ENCODE assay signal across 33 cellular contexts in the genomic region with DNA sequence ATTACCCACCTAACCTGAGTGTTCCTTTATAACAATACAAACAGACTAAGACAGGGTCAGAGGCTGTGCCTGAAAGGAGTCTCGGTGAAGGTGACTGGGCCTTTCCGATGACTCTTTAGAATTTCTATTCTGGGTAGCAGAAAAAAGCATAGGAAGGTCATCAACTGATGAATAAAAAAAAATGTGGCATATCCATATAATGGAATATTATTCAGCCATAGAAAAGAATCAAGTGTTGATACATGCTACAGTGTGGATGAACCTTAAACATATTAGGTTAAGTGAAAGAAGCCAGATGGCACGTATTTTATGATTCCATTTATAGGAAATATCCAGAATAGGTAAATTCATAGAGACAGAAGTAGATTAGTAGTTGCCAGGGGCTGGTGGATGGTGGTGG.
DNase-seq lines count a peak whose midpoint lies in the region; ATAC-seq, FAIRE-seq and TF ChIP-seq lines count a peak whose summit lies in the region.
"Had no signal": no experiment of that assay in that cellular context is flagged by ENCODE, and none has a peak within 500 bp of the region (broad histone marks: within the 10 kb centered on the region; RNA-seq: fewer than 3 reads in every experiment).

No MANE protein-coding gene starts in this region.

- peak; percentile 41 for FAIRE-seq in astrocyte (lab: Jason Lieb, UNC)
- FAIRE-seq: A204.1, A549, D721Med had no signal

- H4K20me1 ChIP-seq in SK-N-SH (ENCODE audit: insufficient read depth) (no peaks in the 10 kb centered on the region), astrocyte (ENCODE audit: insufficient read depth, low read length) (no peaks in the 10 kb centered on the region)
- H4K20me1 ChIP-seq: BLaER1; BLaER1 treated with 17β-estradiol and CSF1 and Interleukin-3, amounts not matched to agents 10 nM and 100 nM had no signal

- no peak overlapping the region for H3K4me3 Mint-ChIP-seq in astrocyte (ENCODE audit: unreplicated experiment)
- no peak overlapping the region for H3K4me3 Mint-ChIP-seq in CD4-positive, alpha-beta T cell
- H3K4me3 Mint-ChIP-seq: B cell; CD4-positive, alpha-beta memory T cell; CD4-positive, CD25-positive, alpha-beta regulatory T cell; CD8-positive, alpha-beta memory T cell; CD8-positive, alpha-beta T cell had no signal

- H3K4me1 ChIP-seq in SK-N-SH (ENCODE audit: control insufficient read depth in 1 of 2, insufficient read depth in 2 of 2, low read depth in 1 of 2, low read length in 1 of 2) (peaks cover 0 to under 1% of the 10 kb centered on the region in 2 experiments; a peak in 2 of 4 replicates), HEK293 (ENCODE audit: control insufficient read depth, insufficient read depth, low read length) (peaks cover 15% of the 10 kb centered on the region), astrocyte (ENCODE audit: insufficient read depth, low read length) (no peaks in the 10 kb centered on the region), A673 (ENCODE audit: insufficient read depth, low read length, poor library complexity, severe bottlenecking) (no peaks in the 10 kb centered on the region)
- H3K4me1 ChIP-seq: A549, BE2C, BLaER1 had no signal

- peaks cover 30% of the 10 kb centered on the region for H3K9me3 Mint-ChIP-seq in astrocyte (ENCODE audit: unreplicated experiment)
- peaks cover 2% of the 10 kb centered on the region for H3K9me3 Mint-ChIP-seq in CD4-positive, alpha-beta T cell

- no peaks in the 10 kb centered on the region for H3F3A ChIP-seq in SK-N-SH (replicated peaks; ENCODE audit: insufficient read depth)

- no peak for TF ChIP-seq RAD21 in SK-N-SH (IDR thresholded peaks at IDR 0.05; ENCODE audit: low read length)

- H3K27ac Mint-ChIP-seq in astrocyte (ENCODE audit: unreplicated experiment) = no peak overlapping the region
- H3K27ac Mint-ChIP-seq in CD4-positive, alpha-beta T cell = no peak overlapping the region
- H3K27ac Mint-ChIP-seq: B cell; CD4-positive, alpha-beta memory T cell; CD4-positive, CD25-positive, alpha-beta regulatory T cell; CD8-positive, alpha-beta T cell had no signal

- no peaks in the 10 kb centered on the region for H3K9me2 ChIP-seq in SK-N-SH

- DNase-seq in SK-N-SH (no peak), astrocyte (ENCODE audit: low read depth) (no peak), A673 (ENCODE audit: low spot score) (no peak)
- no peak for DNase-seq in CD4-positive, alpha-beta T cell
- DNase-seq: 8988T; ACHN; AML-193; BE2C; C1 segment of cervical spinal cord; Caco-2; Calu3; CD4-positive, alpha-beta memory T cell; CD4-positive, CD25-positive, alpha-beta regulatory T cell; CD8-positive, alpha-beta memory T cell; CD8-positive, alpha-beta T cell; COR-L47; DMS 273 treated with DMSO at 0.1 percent for 48 hours; DMS153; DMS53; DMS79; DMS79 treated with DMSO at 0.1 percent for 48 hours; DND-41; EL had no signal

- no TSS peak for BruUV-seq in A673 (replicated peaks; lab: Mats Ljungman, UMichigan)

- no peak for TF ChIP-seq CTCF in SK-N-SH (IDR thresholded peaks at IDR 0.05)
- no peak for TF ChIP-seq CTCF in HEK293 (tag by site-specific recombination; IDR thresholded peaks at IDR 0.05)
- no peak for TF ChIP-seq CTCF in astrocyte (IDR thresholded peaks at IDR 0.05; ENCODE audit: insufficient read depth, low read depth, low read length)
- TF ChIP-seq CTCF in CD4-positive, alpha-beta T cell (IDR thresholded peaks at IDR 0.05) = no peak
- TF ChIP-seq CTCF in A673 (conservative IDR thresholded peaks at IDR 0.05; ENCODE audit: low read depth, low read length) = no peak

- H3K9me3 ChIP-seq in SK-N-SH (no peaks in the 10 kb centered on the region), HEK293 (ENCODE audit: control insufficient read depth, insufficient read depth, low read depth, low read length) (no peaks in the 10 kb centered on the region), astrocyte (ENCODE audit: insufficient read depth, low read depth, low read length) (no peaks in the 10 kb centered on the region), A673 (ENCODE audit: low read depth, low read length, poor library complexity, severe bottlenecking) (no peaks in the 10 kb centered on the region)
- peaks cover 3% of the 10 kb centered on the region for H3K9me3 ChIP-seq in CD4-positive, alpha-beta T cell (ENCODE audit: control insufficient read depth, low read length)
- H3K9me3 ChIP-seq: BE2C, Caco-2 had no signal

- peaks cover 9% of the 10 kb centered on the region for H3K4me1 Mint-ChIP-seq in astrocyte (ENCODE audit: low read depth, unreplicated experiment)
- H3K4me1 Mint-ChIP-seq in CD4-positive, alpha-beta T cell (ENCODE audit: low read depth) = no peaks in the 10 kb centered on the region
- H3K4me1 Mint-ChIP-seq: B cell had no signal

- no peaks in the 10 kb centered on the region for H3K27me3 ChIP-seq in SK-N-SH (ENCODE audit: insufficient read depth)
- peaks cover 11% of the 10 kb centered on the region for H3K27me3 ChIP-seq in astrocyte (ENCODE audit: insufficient read depth, low read length)
- no peaks in the 10 kb centered on the region for H3K27me3 ChIP-seq in CD4-positive, alpha-beta T cell (ENCODE audit: control insufficient read depth, insufficient read depth, low read length)
- H3K27me3 ChIP-seq in A673 (replicated peaks; ENCODE audit: insufficient read depth, low read depth, low read length, poor library complexity) = peaks cover 17% of the 10 kb centered on the region
- H3K27me3 ChIP-seq: BE2C, BLaER1 had no signal

- CTCF ChIA-PET in SK-N-SH (lab: Yijun Ruan, JAX) = no interaction called here
- CTCF ChIA-PET in HEK293 (lab: Yijun Ruan, JAX) = no interaction called here
- CTCF ChIA-PET in CD4-positive, alpha-beta T cell (lab: Charles Lee) = no interaction called here
- CTCF ChIA-PET in A673 (lab: Charles Lee) = no interaction called here

- no peak overlapping the region for H3K27ac ChIP-seq in SK-N-SH (ENCODE audit: low read depth in 2 of 2, low read length in 1 of 2)
- no peak overlapping the region for H3K27ac ChIP-seq in HEK293 (ENCODE audit: extremely low read depth, low read depth, low read length)
- no peak overlapping the region for H3K27ac ChIP-seq in astrocyte (ENCODE audit: low read depth, low read length)
- no peak overlapping the region for H3K27ac ChIP-seq in CD4-positive, alpha-beta T cell (ENCODE audit: low read depth, low read length)
- no peak overlapping the region for H3K27ac ChIP-seq in A673 (ENCODE audit: low read depth, low read length, poor library complexity, severe bottlenecking)
- H3K27ac ChIP-seq: 22Rv1; A549; BLaER1; BLaER1 treated with 17β-estradiol and CSF1 and Interleukin-3, amounts not matched to agents 10 nM and 100 nM; C4-2B had no signal

- H3K9ac ChIP-seq in SK-N-SH = no peak overlapping the region
- no peak overlapping the region for H3K9ac ChIP-seq in astrocyte (ENCODE audit: low read length)
- H3K9ac ChIP-seq: BLaER1; BLaER1 treated with 17β-estradiol and CSF1 and Interleukin-3, amounts not matched to agents 10 nM and 100 nM had no signal

- H3K79me2 ChIP-seq in SK-N-SH (ENCODE audit: insufficient read depth) = no peaks in the 10 kb centered on the region
- H3K79me2 ChIP-seq in astrocyte (ENCODE audit: insufficient read depth, low read length) = no peaks in the 10 kb centered on the region

- H3K36me3 ChIP-seq in SK-N-SH (replicated peaks in 1 of 2; ENCODE audit: control insufficient read depth in 1 of 2, insufficient read depth in 2 of 2, low read length in 1 of 2) (no peaks in the 10 kb centered on the region), HEK293 (ENCODE audit: control insufficient read depth in 2 of 2, insufficient read depth in 1 of 2, low read length in 2 of 2) (no peaks in the 10 kb centered on the region), astrocyte (ENCODE audit: insufficient read depth, low read length) (no peaks in the 10 kb centered on the region), A673 (ENCODE audit: insufficient read depth, low read length, poor library complexity, severe bottlenecking) (no peaks in the 10 kb centered on the region)
- H3K36me3 ChIP-seq: BE2C; BLaER1; BLaER1 treated with 17β-estradiol and CSF1 and Interleukin-3, amounts not matched to agents 10 nM and 100 nM had no signal

- WGBS in SK-N-SH (ENCODE audit: low lambda C conversion rate) = 67% methylated on average over 3 of the region's 3 CpGs

- no peaks in the 10 kb centered on the region for H3K36me3 Mint-ChIP-seq in astrocyte (ENCODE audit: low read depth, unreplicated experiment)
- no peaks in the 10 kb centered on the region for H3K36me3 Mint-ChIP-seq in CD4-positive, alpha-beta T cell (ENCODE audit: low read depth)
- H3K36me3 Mint-ChIP-seq: CD4-positive, CD25-positive, alpha-beta regulatory T cell; CD8-positive, alpha-beta memory T cell; CD8-positive, alpha-beta T cell had no signal

- no peak for ATAC-seq in SK-N-SH treated with all-trans-retinoic acid at 6 μM for 48 hours
- no peak for ATAC-seq in CD4-positive, alpha-beta T cell (ENCODE audit: poor library complexity)
- ATAC-seq: A549; CD8-positive, alpha-beta T cell had no signal

- H3K27me3 Mint-ChIP-seq in astrocyte (ENCODE audit: low read depth, unreplicated experiment) = peaks cover 41% of the 10 kb centered on the region
- peaks cover 24% of the 10 kb centered on the region for H3K27me3 Mint-ChIP-seq in CD4-positive, alpha-beta T cell

- H3K4me3 ChIP-seq in SK-N-SH (ENCODE audit: low read depth in 2 of 2, low read length in 1 of 2) (no peak overlapping the region), HEK293 (ENCODE audit: low read depth, low read length) (no peak overlapping the region), astrocyte (ENCODE audit: insufficient read depth, low read depth, low read length) (no peak overlapping the region), A673 (ENCODE audit: low read depth, low read length, poor library complexity, severe bottlenecking) (no peak overlapping the region)
- H3K4me3 ChIP-seq: A549; BLaER1; BLaER1 treated with 17β-estradiol and CSF1 and Interleukin-3, amounts not matched to agents 10 nM and 100 nM had no signal

- POLR2A ChIA-PET in SK-N-SH (lab: Yijun Ruan, JAX) (no interaction called here), HEK293 (lab: Yijun Ruan, JAX) (no interaction called here), A673 (lab: Charles Lee; ENCODE audit: low non-redundant PET) (no interaction called here)
- POLR2A ChIA-PET in CD4-positive, alpha-beta T cell (lab: Charles Lee) = no interaction called here

- intact Hi-C loops in CD4-positive, alpha-beta T cell (cut with DNase I, micrococcal nuclease) = no loop called here
- intact Hi-C loops in A673 (cut with micrococcal nuclease; ENCODE audit: unreplicated experiment) = no loop called here

- no peak for TF ChIP-seq EP300 in SK-N-SH (IDR thresholded peaks at IDR 0.05; ENCODE audit: borderline replicate concordance in 1 of 2, low read depth in 1 of 2, low read length in 1 of 2)

- H3K4me2 ChIP-seq in SK-N-SH (no peak overlapping the region), astrocyte (ENCODE audit: low read length) (no peak overlapping the region)
- H3K4me2 ChIP-seq: A549, BLaER1 had no signal

- H2AFZ ChIP-seq in SK-N-SH (ENCODE audit: low read depth) (no peak overlapping the region), astrocyte (ENCODE audit: low read depth, low read length) (no peak overlapping the region)

TF ChIP-seq in SK-N-SH treated with all-trans-retinoic acid at 6 μM for 48 hours, 23 proteins besides CTCF, POLR2A, EP300 and RAD21:
- peak; percentile 93 for TF ChIP-seq ZNF8 (CRISPR knock-in tag; IDR thresholded peaks at IDR 0.05)
- no peak for TF ChIP-seq ZFP3 (CRISPR knock-in tag; IDR thresholded peaks at IDR 0.05)

TF ChIP-seq in SK-N-SH, 30 proteins besides CTCF, POLR2A, EP300 and RAD21 (continues in another document):
- no peak for TF ChIP-seq NFIC (IDR thresholded peaks at IDR 0.05; ENCODE audit: borderline replicate concordance)
